In genomic region chr12:47855502-47855901, GRCh38 we compare ENCODE assay signal across 16 cellular contexts. TPM values are rescaled to one million over a fixed set of nuclear protein-coding genes. Genes with fewer than 3 reads are reported as not detected.
"Had no signal": no experiment of that assay in that cellular context is flagged by ENCODE, and none has a peak within 500 bp of the region (broad histone marks: within the 10 kb centered on the region; RNA-seq: fewer than 3 reads in every experiment).

No MANE protein-coding gene starts in this region.

- H3K4me1 ChIP-seq: left ventricle myocardium inferior had no signal

- H3K27ac Mint-ChIP-seq: activated naive CD4-positive, alpha-beta T cell treated with anti-CD3 and anti-CD28 coated beads, Interleukin-2, amount 10 ng/mL, durations not matched to agents 7 days and 5 days; stimulated activated naive CD8-positive, alpha-beta T cell treated with anti-CD3 and anti-CD28 coated beads, Interleukin-15, amount 100 ng/mL, for 72 hours had no signal

- H3K36me3 ChIP-seq: cardiac muscle cell, left ventricle myocardium inferior had no signal

- DNase-seq: activated CD4-positive, alpha-beta T cell treated with anti-CD3 and anti-CD28 coated beads, Interleukin-2, amount 50 U/mL, for 4 hours; activated naive CD4-positive, alpha-beta T cell treated with anti-CD3 and anti-CD28 coated beads, Interleukin-2, amount 10 ng/mL, durations not matched to agents 7 days and 5 days; foreskin keratinocyte; heart right ventricle; islet precursor cell; left ventricle myocardium inferior; mesenchymal stem cell; stimulated activated CD4-positive, alpha-beta T cell treated with anti-CD3 and anti-CD28 coated beads, Interleukin-4, amount 100 ng/mL, for 24 hours; stimulated activated naive CD8-positive, alpha-beta T cell treated with anti-CD3 and anti-CD28 coated beads, Interleukin-15, amount 100 ng/mL, for 72 hours; T-helper 2 cell; testis; upper lobe of right lung had no signal

- FAIRE-seq: colon, endothelial cell of umbilical vein had no signal

- H3K4me3 Mint-ChIP-seq: activated naive CD4-positive, alpha-beta T cell treated with anti-CD3 and anti-CD28 coated beads, Interleukin-2, amount 10 ng/mL, durations not matched to agents 7 days and 5 days; stimulated activated naive CD8-positive, alpha-beta T cell treated with anti-CD3 and anti-CD28 coated beads, Interleukin-15, amount 100 ng/mL, for 72 hours had no signal

- H3K27me3 ChIP-seq: cardiac muscle cell, foreskin keratinocyte, heart right ventricle, testis, upper lobe of right lung had no signal

- H3K4me3 ChIP-seq: cardiac muscle cell, heart right ventricle, left ventricle myocardium inferior, testis, upper lobe of right lung had no signal

- H3K27me3 Mint-ChIP-seq: activated naive CD4-positive, alpha-beta T cell treated with anti-CD3 and anti-CD28 coated beads, Interleukin-2, amount 10 ng/mL, durations not matched to agents 7 days and 5 days; stimulated activated naive CD8-positive, alpha-beta T cell treated with anti-CD3 and anti-CD28 coated beads, Interleukin-15, amount 100 ng/mL, for 72 hours had no signal

- H3K9me3 ChIP-seq: heart right ventricle, left ventricle myocardium inferior, testis, upper lobe of right lung had no signal

- H3K27ac ChIP-seq: cardiac muscle cell, foreskin keratinocyte, heart right ventricle, left ventricle myocardium inferior, testis, upper lobe of right lung had no signal

- ATAC-seq: foreskin keratinocyte; heart right ventricle; stimulated activated naive CD8-positive, alpha-beta T cell treated with anti-CD3 and anti-CD28 coated beads, Interleukin-15, amount 100 ng/mL, for 72 hours; upper lobe of right lung had no signal

- H3K9me3 Mint-ChIP-seq: activated naive CD4-positive, alpha-beta T cell treated with anti-CD3 and anti-CD28 coated beads, Interleukin-2, amount 10 ng/mL, durations not matched to agents 7 days and 5 days; stimulated activated naive CD8-positive, alpha-beta T cell treated with anti-CD3 and anti-CD28 coated beads, Interleukin-15, amount 100 ng/mL, for 72 hours had no signal

RNA-seq across cellular contexts. Expression of gene VDR, which starts 49.3 kb away (rescaled TPM):
- total RNA-seq: cardiac muscle cell had no signal
- polyA plus RNA-seq: cardiac muscle cell, neural cell had no signal
